ENCODE assay signal across 8 cellular contexts in genomic region chr14:52069617-52070431, GRCh38. TPM values are rescaled to one million over a fixed set of nuclear protein-coding genes. Genes with fewer than 3 reads are reported as not detected.
DNase-seq lines count a peak whose midpoint lies in the region; ATAC-seq and TF ChIP-seq lines count a peak whose summit lies in the region.

No MANE protein-coding gene starts in this region.

- no peaks in the 10 kb centered on the region for H3K27me3 ChIP-seq in ACC112 (ENCODE audit: insufficient read depth, low read length)
- H3K27me3 ChIP-seq in duodenal mucosa (ENCODE audit: control insufficient read depth in 1 of 2, insufficient read depth in 2 of 2, low read length in 2 of 2): peaks cover 42% of the 10 kb centered on the region in 2 donors
- peaks cover 0 to 3% of the 10 kb centered on the region in 2 donors for H3K27me3 ChIP-seq in mucosa of rectum (ENCODE audit: control insufficient read depth in 2 of 2, insufficient read depth in 2 of 2, low read length in 2 of 2)
- peaks cover 51% of the 10 kb centered on the region for H3K27me3 ChIP-seq in foreskin keratinocyte

- peaks cover 33% of the 10 kb centered on the region for H3K79me2 ChIP-seq in ACC112 (ENCODE audit: control insufficient read depth, insufficient read depth, low read length, unreplicated experiment)

- DNase-seq in LHCN-M2 (ENCODE audit: low read depth) (peak; percentile 55), NOMO-1 treated with dmso at 0.1 percent for 144 hours (lab: John Stamatoyannopoulos, UW; ENCODE audit: unreplicated experiment) (no peak), foreskin keratinocyte (no peak), NCI-H2029 treated with DMSO at 0.1 percent for 48 hours (lab: John Stamatoyannopoulos, UW) (no peak)

- H3K36me3 ChIP-seq in ACC112 (ENCODE audit: insufficient read depth, low read length) (peaks cover 15% of the 10 kb centered on the region), duodenal mucosa (ENCODE audit: control insufficient read depth in 1 of 2, insufficient read depth in 2 of 2, low read length in 2 of 2) (no peaks in the 10 kb centered on the region), mucosa of rectum (ENCODE audit: control insufficient read depth in 2 of 2, insufficient read depth in 2 of 2, low read length in 2 of 2) (no peaks in the 10 kb centered on the region)

- peaks cover 59% of the 10 kb centered on the region for H3K4me1 ChIP-seq in ACC112 (ENCODE audit: control insufficient read depth, insufficient read depth, low read length, unreplicated experiment)
- H3K4me1 ChIP-seq in duodenal mucosa (ENCODE audit: control insufficient read depth in 1 of 2, insufficient read depth in 2 of 2, low read length in 2 of 2): peaks cover 7 to 13% of the 10 kb centered on the region in 2 donors
- H3K4me1 ChIP-seq in mucosa of rectum (ENCODE audit: control insufficient read depth in 2 of 2, insufficient read depth in 2 of 2, low read length in 2 of 2): peaks cover 16 to 18% of the 10 kb centered on the region in 2 donors
- H3K4me1 ChIP-seq in foreskin keratinocyte: peaks cover 7% of the 10 kb centered on the region

- TF ChIP-seq CTCF in foreskin keratinocyte (conservative IDR thresholded peaks at IDR 0.05): no peak

- H3K9ac ChIP-seq in duodenal mucosa (ENCODE audit: low read depth in 1 of 2, low read length in 2 of 2) (peak overlapping the region in 1 of 2 donors; percentile 21), mucosa of rectum (ENCODE audit: low read depth in 1 of 2, low read length in 2 of 2) (peak overlapping the region; percentile 54 to 67)

- H3K9me3 ChIP-seq in duodenal mucosa (ENCODE audit: control insufficient read depth in 1 of 2, low read length in 2 of 2) (no peaks in the 10 kb centered on the region), mucosa of rectum (ENCODE audit: control insufficient read depth in 2 of 2, low read length in 2 of 2) (no peaks in the 10 kb centered on the region)

- H3K27ac ChIP-seq in ACC112 (ENCODE audit: low read depth, low read length) (peak overlapping the region; percentile 84), duodenal mucosa (ENCODE audit: low read depth, low read length) (peak overlapping the region; percentile 36), mucosa of rectum (ENCODE audit: low read depth in 2 of 2, low read length in 2 of 2) (peak overlapping the region; percentile 11 to 74), foreskin keratinocyte (no peak overlapping the region)

- no peak for ATAC-seq in foreskin keratinocyte
- ATAC-seq in HG02973 (IDR thresholded peaks at IDR 0.05; ENCODE audit: unreplicated experiment): no peak

- H2AFZ ChIP-seq in ACC112 (ENCODE audit: low read length, unreplicated experiment): no peak overlapping the region

- H3K4me3 ChIP-seq in ACC112 (ENCODE audit: low read depth, low read length) (peak overlapping the region; percentile 94), duodenal mucosa (ENCODE audit: low read depth in 1 of 2, low read length in 2 of 2) (peak overlapping the region; percentile 65 to 71), mucosa of rectum (ENCODE audit: low read length in 2 of 2) (peak overlapping the region; percentile 73 to 81)

RNA-seq across cellular contexts. Expression of gene NID2, which starts 1.0 kb away (rescaled TPM):
- total RNA-seq in LHCN-M2 (2014; rRNA removed): 11.1 and 13.3 TPM in 2 replicates
- 39.7 TPM for polyA plus RNA-seq in LHCN-M2 (2012)
- total RNA-seq in foreskin keratinocyte: 1.5 and 4.6 TPM in 2 replicates
- 0.97 and 1.7 TPM in 2 replicates for polyA plus RNA-seq in foreskin keratinocyte
